In the genomic region with DNA sequence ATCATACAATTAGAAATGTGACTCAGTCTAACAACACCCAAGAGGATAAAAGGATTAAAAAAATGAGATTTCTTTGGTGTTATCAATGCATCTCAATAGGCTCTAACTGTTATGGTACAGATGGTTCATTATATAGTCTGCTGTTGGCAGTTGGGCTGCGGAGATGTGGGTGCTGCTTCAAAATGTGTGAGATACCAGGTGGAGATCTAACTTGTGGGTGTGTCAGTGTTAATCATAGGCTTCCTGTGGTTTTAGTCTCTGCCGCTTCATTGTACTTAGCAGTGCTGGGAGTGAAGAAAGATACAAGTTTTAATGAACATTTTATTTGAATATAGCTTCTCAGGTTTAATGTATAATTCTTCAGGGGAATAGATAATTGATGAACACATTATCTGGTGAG, we compare ENCODE assay signal across 9 cellular contexts.
DNase-seq lines count a peak whose midpoint lies in the region; ATAC-seq and TF ChIP-seq lines count a peak whose summit lies in the region.
"Had no signal": no experiment of that assay in that cellular context is flagged by ENCODE, and none has a peak within 500 bp of the region (broad histone marks: within the 10 kb centered on the region; RNA-seq: fewer than 3 reads in every experiment).

No MANE protein-coding gene starts in this region.

- DNase-seq in activated CD4-positive, CD25-positive, alpha-beta regulatory T cell (lab: John Stamatoyannopoulos, UW), result no peak
- peak; percentile 72 for DNase-seq in activated CD8-positive, alpha-beta T cell treated with anti-CD3 and anti-CD28 coated beads for 36 hours
- DNase-seq in glomerular visceral epithelial cell (ENCODE audit: extremely low spot score), result peak; percentile 44
- no peak for DNase-seq in stimulated activated effector memory CD8-positive, alpha-beta T cell treated with anti-CD3 and anti-CD28 coated beads, Interleukin-12 subunit alpha, Interleukin-12 subunit beta, amount 100 ng/mL, for 72 hours (ENCODE audit: low spot score in 2 of 2)
- no peak for DNase-seq in SHP77 (lab: John Stamatoyannopoulos, UW)
- no peak for DNase-seq in SKM-1 treated with dmso at 0.1 percent for 144 hours (lab: John Stamatoyannopoulos, UW; ENCODE audit: unreplicated experiment)

- CTCF ChIA-PET in activated CD8-positive, alpha-beta T cell treated with anti-CD3 and anti-CD28 coated beads for 36 hours (lab: Charles Lee), result no interaction called here

- POLR2A ChIA-PET in activated CD8-positive, alpha-beta T cell treated with anti-CD3 and anti-CD28 coated beads for 36 hours (lab: Charles Lee), result no interaction called here

- peaks cover 37% of the 10 kb centered on the region for H3K4me1 Mint-ChIP-seq in activated CD8-positive, alpha-beta T cell treated with anti-CD3 and anti-CD28 coated beads for 36 hours (ENCODE audit: low read depth)
- H3K4me1 Mint-ChIP-seq in stimulated activated effector memory CD8-positive, alpha-beta T cell treated with anti-CD3 and anti-CD28 coated beads, Interleukin-12 subunit alpha, Interleukin-12 subunit beta, amount 100 ng/mL, for 72 hours, result peaks cover 43% of the 10 kb centered on the region

- ATAC-seq in activated CD4-positive, CD25-positive, alpha-beta regulatory T cell treated with anti-CD3 and anti-CD28 coated beads, Interleukin-2, amount 50 U/mL, for 24 hours, result peak; percentile 86 to 95
- ATAC-seq in activated CD8-positive, alpha-beta T cell treated with anti-CD3 and anti-CD28 coated beads for 36 hours, result peak; percentile 93
- ATAC-seq in stimulated activated effector memory CD8-positive, alpha-beta T cell treated with anti-CD3 and anti-CD28 coated beads, Interleukin-12 subunit alpha, Interleukin-12 subunit beta, amount 100 ng/mL, for 72 hours, result peak; percentile 100
- ATAC-seq in HG02870 (IDR thresholded peaks at IDR 0.05; ENCODE audit: unreplicated experiment), result no peak
- ATAC-seq: A549 had no signal

- no peaks in the 10 kb centered on the region for H3K9me3 Mint-ChIP-seq in activated CD8-positive, alpha-beta T cell treated with anti-CD3 and anti-CD28 coated beads for 36 hours
- H3K9me3 Mint-ChIP-seq in stimulated activated effector memory CD8-positive, alpha-beta T cell treated with anti-CD3 and anti-CD28 coated beads, Interleukin-12 subunit alpha, Interleukin-12 subunit beta, amount 100 ng/mL, for 72 hours, result peaks cover 2% of the 10 kb centered on the region

- no peaks in the 10 kb centered on the region for H3K27me3 Mint-ChIP-seq in activated CD8-positive, alpha-beta T cell treated with anti-CD3 and anti-CD28 coated beads for 36 hours

- H3K27ac Mint-ChIP-seq in activated CD8-positive, alpha-beta T cell treated with anti-CD3 and anti-CD28 coated beads for 36 hours, result peak overlapping the region; percentile 65
- no peak overlapping the region for H3K27ac Mint-ChIP-seq in stimulated activated effector memory CD8-positive, alpha-beta T cell treated with anti-CD3 and anti-CD28 coated beads, Interleukin-12 subunit alpha, Interleukin-12 subunit beta, amount 100 ng/mL, for 72 hours

- no peak for TF ChIP-seq CTCF in activated CD8-positive, alpha-beta T cell treated with anti-CD3 and anti-CD28 coated beads for 36 hours (IDR thresholded peaks at IDR 0.05)

- peak overlapping the region; percentile 58 for H3K4me3 Mint-ChIP-seq in activated CD8-positive, alpha-beta T cell treated with anti-CD3 and anti-CD28 coated beads for 36 hours
- H3K4me3 Mint-ChIP-seq in stimulated activated effector memory CD8-positive, alpha-beta T cell treated with anti-CD3 and anti-CD28 coated beads, Interleukin-12 subunit alpha, Interleukin-12 subunit beta, amount 100 ng/mL, for 72 hours, result no peak overlapping the region

- peaks cover 18% of the 10 kb centered on the region for H3K36me3 Mint-ChIP-seq in activated CD8-positive, alpha-beta T cell treated with anti-CD3 and anti-CD28 coated beads for 36 hours (ENCODE audit: low read depth)
- no peaks in the 10 kb centered on the region for H3K36me3 Mint-ChIP-seq in stimulated activated effector memory CD8-positive, alpha-beta T cell treated with anti-CD3 and anti-CD28 coated beads, Interleukin-12 subunit alpha, Interleukin-12 subunit beta, amount 100 ng/mL, for 72 hours

- intact Hi-C loops in activated CD8-positive, alpha-beta T cell treated with anti-CD3 and anti-CD28 coated beads for 36 hours (cut with micrococcal nuclease), result no loop called here

Comparison
In these comparisons a context has a peak if more than half of its experiments do, and no peak if none do; other contexts are left out.
1. DNase-seq: peak in activated CD8-positive, alpha-beta T cell treated with anti-CD3 and anti-CD28 coated beads for 36 hours (single experiment) and glomerular visceral epithelial cell (single experiment); none in activated CD4-positive, CD25-positive, alpha-beta regulatory T cell (0 of 4), stimulated activated effector memory CD8-positive, alpha-beta T cell treated with anti-CD3 and anti-CD28 coated beads, Interleukin-12 subunit alpha, Interleukin-12 subunit beta, amount 100 ng/mL, for 72 hours (0 of 2), SHP77 (0 of 2) and SKM-1 treated with dmso at 0.1 percent for 144 hours (single experiment).